ENCODE assay signal across 13 cellular contexts in the genomic region with DNA sequence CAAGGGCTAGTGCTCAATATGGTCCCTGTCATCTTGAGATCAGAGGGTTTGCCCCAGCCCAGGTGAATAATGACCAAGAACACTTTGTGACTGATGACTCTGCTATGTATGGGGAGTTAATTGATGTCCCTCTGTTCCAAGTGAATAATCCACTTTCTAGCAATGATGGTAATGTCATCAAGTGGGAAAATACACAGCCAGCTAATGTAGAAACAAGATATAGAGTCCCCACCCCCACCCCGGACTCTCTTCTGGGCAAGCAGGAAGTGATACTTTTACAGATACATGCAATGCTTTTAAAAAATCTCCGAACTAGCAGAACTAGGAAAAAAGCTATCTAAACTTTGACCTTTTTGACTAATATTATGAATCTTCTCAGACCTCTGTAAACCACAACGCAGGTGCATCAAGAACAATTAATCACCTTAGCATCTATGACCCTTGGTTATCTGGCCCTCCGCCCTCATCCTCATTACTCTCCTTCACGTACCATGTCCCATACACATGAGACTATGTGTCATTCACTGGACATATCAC. TPM values are rescaled to one million over a fixed set of nuclear protein-coding genes. Genes with fewer than 3 reads are reported as not detected.
DNase-seq lines count a peak whose midpoint lies in the region; ATAC-seq and TF ChIP-seq lines count a peak whose summit lies in the region.
"Had no signal": no experiment of that assay in that cellular context is flagged by ENCODE, and none has a peak within 500 bp of the region (broad histone marks: within the 10 kb centered on the region; RNA-seq: fewer than 3 reads in every experiment).

No MANE protein-coding gene starts in this region.

- H3K23ac ChIP-seq in trophoblast cell (ENCODE audit: low read length) = no peak overlapping the region

- H2BK5ac ChIP-seq in trophoblast cell (ENCODE audit: low read depth, low read length, poor library complexity) = no peak overlapping the region

- peaks cover 64% of the 10 kb centered on the region for H3K4me1 ChIP-seq in DOHH2 (ENCODE audit: control insufficient read depth, low read length)
- H3K4me1 ChIP-seq in trophoblast cell (ENCODE audit: control insufficient read depth in 1 of 2, insufficient read depth in 2 of 2, low read length in 2 of 2) = no peaks in the 10 kb centered on the region

- H4K91ac ChIP-seq in trophoblast cell (ENCODE audit: low read depth, low read length) = no peak overlapping the region

- no peak overlapping the region for H3K4ac ChIP-seq in trophoblast cell (ENCODE audit: low read depth, low read length)

- no peak overlapping the region for H3K14ac ChIP-seq in trophoblast cell (ENCODE audit: low read length)

- WGBS in trophoblast cell (ENCODE audit: extremely low coverage, insufficient coverage, insufficient read length) = no CpG with 5 or more reads among the region's 5 CpGs

- H3K18ac ChIP-seq in trophoblast cell (ENCODE audit: low read length) = no peak overlapping the region

- no peak overlapping the region for H2BK120ac ChIP-seq in trophoblast cell (ENCODE audit: insufficient read depth, low read length, poor library complexity)

- no peak overlapping the region for H4K8ac ChIP-seq in trophoblast cell (ENCODE audit: low read depth, low read length)

- H3K27ac ChIP-seq in DOHH2 (ENCODE audit: low read depth, low read length) = peak overlapping the region; percentile 79
- no peak overlapping the region for H3K27ac ChIP-seq in trophoblast cell (ENCODE audit: low read depth, low read length)

- H3K36me3 ChIP-seq in DOHH2 (ENCODE audit: control insufficient read depth, low read length) = peaks cover 13% of the 10 kb centered on the region
- H3K36me3 ChIP-seq in trophoblast cell (ENCODE audit: control insufficient read depth in 1 of 2, insufficient read depth in 2 of 2, low read length in 2 of 2) = no peaks in the 10 kb centered on the region

- DNase-seq in stimulated activated CD4-positive, alpha-beta T cell treated with anti-CD3 and anti-CD28 coated beads, Interleukin-15, amount 100 ng/mL, for 24 hours = no peak
- DNase-seq in DMS153 (lab: John Stamatoyannopoulos, UW) = no peak
- no peak for DNase-seq in trophoblast cell
- DNase-seq in SKM-1 treated with dmso at 0.1 percent for 144 hours (lab: John Stamatoyannopoulos, UW; ENCODE audit: unreplicated experiment) = no peak
- DNase-seq: aorta, GDM1, NCI-H1930 had no signal

- H4K20me1 ChIP-seq in DOHH2 (ENCODE audit: control insufficient read depth, insufficient read depth, low read depth, low read length) = no peaks in the 10 kb centered on the region

- no peak for TF ChIP-seq CTCF in DOHH2 (IDR thresholded peaks at IDR 0.05; ENCODE audit: low read depth, low read length, poor library complexity, severe bottlenecking)

- H3K9me3 ChIP-seq in DOHH2 (ENCODE audit: control insufficient read depth, insufficient read depth, low read length) (no peaks in the 10 kb centered on the region), trophoblast cell (ENCODE audit: insufficient read depth, low read depth, low read length) (no peaks in the 10 kb centered on the region)

- H3K9me2 ChIP-seq in DOHH2 (replicated peaks; ENCODE audit: control insufficient read depth, low read length) = no peaks in the 10 kb centered on the region

- ATAC-seq in GM19328 (IDR thresholded peaks at IDR 0.05; ENCODE audit: unreplicated experiment) = peak; percentile 73
- peak; percentile 84 for ATAC-seq in HG02798 (IDR thresholded peaks at IDR 0.05; ENCODE audit: poor library complexity, unreplicated experiment)
- ATAC-seq in HG03521 (IDR thresholded peaks at IDR 0.05; ENCODE audit: unreplicated experiment) = peak; percentile 68

- H3K79me1 ChIP-seq in trophoblast cell (ENCODE audit: low read length) = no peaks in the 10 kb centered on the region

- H3F3A ChIP-seq in DOHH2 (ENCODE audit: control insufficient read depth, insufficient read depth) = peaks cover 17% of the 10 kb centered on the region

- H3K79me2 ChIP-seq in DOHH2 (ENCODE audit: control insufficient read depth, low read length) (peaks cover 10% of the 10 kb centered on the region), trophoblast cell (ENCODE audit: control insufficient read depth, insufficient read depth, low read length, poor library complexity) (no peaks in the 10 kb centered on the region)

- no peak overlapping the region for H3K9ac ChIP-seq in trophoblast cell (ENCODE audit: low read length)

- no peak overlapping the region for H2AK5ac ChIP-seq in trophoblast cell (ENCODE audit: low read length)

- no peak overlapping the region for H2AFZ ChIP-seq in trophoblast cell (ENCODE audit: insufficient read depth, low read length, poor library complexity)

- H3K27me3 ChIP-seq in DOHH2 (ENCODE audit: control insufficient read depth, low read length) (no peaks in the 10 kb centered on the region), trophoblast cell (ENCODE audit: insufficient read depth, low read length) (no peaks in the 10 kb centered on the region)

- no peak overlapping the region for H2BK12ac ChIP-seq in trophoblast cell (ENCODE audit: low read length)

- H4K12ac ChIP-seq in trophoblast cell (ENCODE audit: low read depth, low read length) = no peak overlapping the region

- H3K4me3 ChIP-seq in DOHH2 (ENCODE audit: low read length) (peak overlapping the region; percentile 48), trophoblast cell (ENCODE audit: low read depth, low read length) (no peak overlapping the region)

- H3K4me2 ChIP-seq in DOHH2 (ENCODE audit: low read length) = peak overlapping the region; percentile 61
- no peak overlapping the region for H3K4me2 ChIP-seq in trophoblast cell (ENCODE audit: low read length)

RNA-seq across cellular contexts. Expression of gene CNR1, which starts 30.5 kb away (rescaled TPM):
- polyA plus RNA-seq in trophoblast cell (2013) = 0.01 and 0.03 TPM in 2 replicates
- polyA plus RNA-seq: AG04450, keratinocyte had no signal
